ENCODE assay signal across 8 cellular contexts in genomic region chrX:74925210-74926088, GRCh38. TPM values are rescaled to one million over a fixed set of nuclear protein-coding genes. Genes with fewer than 3 reads are reported as not detected.
DNase-seq lines count a peak whose midpoint lies in the region; ATAC-seq, FAIRE-seq and TF ChIP-seq lines count a peak whose summit lies in the region.

TSS of gene NEXMIF (minus strand) at chrX:74925452.

- no peaks in the 10 kb centered on the region for H3K36me3 Mint-ChIP-seq in T-helper 1 cell treated with Interleukin-12 subunit alpha and Interleukin-12 subunit beta and Interleukin-4 antibody, amounts not matched to agents 30 μg/mL and 1 μg/mL, for 36 hours (ENCODE audit: low read depth)
- H3K36me3 Mint-ChIP-seq in effector memory CD8-positive, alpha-beta T cell (ENCODE audit: insufficient read depth) = no peaks in the 10 kb centered on the region

- no peaks in the 10 kb centered on the region for H3K9me3 Mint-ChIP-seq in T-helper 1 cell treated with Interleukin-12 subunit alpha and Interleukin-12 subunit beta and Interleukin-4 antibody, amounts not matched to agents 30 μg/mL and 1 μg/mL, for 36 hours
- H3K9me3 Mint-ChIP-seq in effector memory CD8-positive, alpha-beta T cell = no peaks in the 10 kb centered on the region

- TF ChIP-seq CTCF in tibial nerve (IDR thresholded peaks at IDR 0.05) = peak in 1 of 5 experiments; percentile 6

- 6 to 40% methylated on average over 30 to 50 of the region's 50 CpGs for WGBS in tibial nerve, 2 donors

- peak; percentile 91 for FAIRE-seq in GM19239 (lab: Jason Lieb, UNC)

- DNase-seq in COLO668 (lab: John Stamatoyannopoulos, UW; ENCODE audit: unreplicated experiment) = peak; percentile 80
- DNase-seq in GM19239 (ENCODE audit: insufficient read length, low spot score) = peak; percentile 14
- DNase-seq in effector memory CD8-positive, alpha-beta T cell = no peak
- no peak for DNase-seq in tibial nerve (ENCODE audit: low spot score in 2 of 2)
- no peak for DNase-seq in UCSD-AML1 (lab: John Stamatoyannopoulos, UW; ENCODE audit: unreplicated experiment)

- H3K27ac ChIP-seq in muscle layer of duodenum (ENCODE audit: low read length) = no peak within 1 kb of the TSS
- H3K27ac ChIP-seq in tibial nerve = peak within 1 kb of the TSS in 3 of 4 donors; percentile 33 to 73 (median 59)

- H3K9me3 ChIP-seq in muscle layer of duodenum (ENCODE audit: control insufficient read depth in 1 of 2, low read length in 2 of 2) = no peaks in the 10 kb centered on the region
- H3K9me3 ChIP-seq in tibial nerve = no peaks in the 10 kb centered on the region

- ATAC-seq in HG03378 (IDR thresholded peaks at IDR 0.05; ENCODE audit: unreplicated experiment) = peak; percentile 28
- ATAC-seq in effector memory CD8-positive, alpha-beta T cell (replicated peaks) = peak; percentile 44

- peak within 1 kb of the TSS; percentile 85 for H3K27ac Mint-ChIP-seq in T-helper 1 cell treated with Interleukin-12 subunit alpha and Interleukin-12 subunit beta and Interleukin-4 antibody, amounts not matched to agents 30 μg/mL and 1 μg/mL, for 36 hours
- no peak within 1 kb of the TSS for H3K27ac Mint-ChIP-seq in effector memory CD8-positive, alpha-beta T cell

- no peak for TF ChIP-seq EP300 in tibial nerve (IDR thresholded peaks at IDR 0.05)

- peak within 1 kb of the TSS; percentile 89 for H3K4me3 Mint-ChIP-seq in T-helper 1 cell treated with Interleukin-12 subunit alpha and Interleukin-12 subunit beta and Interleukin-4 antibody, amounts not matched to agents 30 μg/mL and 1 μg/mL, for 36 hours
- H3K4me3 Mint-ChIP-seq in effector memory CD8-positive, alpha-beta T cell = peak within 1 kb of the TSS; percentile 79 to 87

- H3K27me3 ChIP-seq in muscle layer of duodenum (ENCODE audit: low read depth, low read length) (no peaks in the 10 kb centered on the region), tibial nerve (peaks cover 0 to 3% of the 10 kb centered on the region in 2 donors)

- TF ChIP-seq POLR2A in tibial nerve (IDR thresholded peaks at IDR 0.05) = no peak

- H3K4me1 Mint-ChIP-seq in T-helper 1 cell treated with Interleukin-12 subunit alpha and Interleukin-12 subunit beta and Interleukin-4 antibody, amounts not matched to agents 30 μg/mL and 1 μg/mL, for 36 hours (ENCODE audit: low read depth) = peaks cover 6% of the 10 kb centered on the region
- H3K4me1 Mint-ChIP-seq in effector memory CD8-positive, alpha-beta T cell (ENCODE audit: low read depth in 2 of 2) = peaks cover 4 to 5% of the 10 kb centered on the region in 2 donors

- H3K36me3 ChIP-seq in muscle layer of duodenum (ENCODE audit: control insufficient read depth in 1 of 2, insufficient read depth in 2 of 2, low read length in 2 of 2) (no peaks in the 10 kb centered on the region), tibial nerve (no peaks in the 10 kb centered on the region)

- H3K4me1 ChIP-seq in muscle layer of duodenum (ENCODE audit: control insufficient read depth in 1 of 2, insufficient read depth in 2 of 2, low read length in 2 of 2) = peaks cover 0 to 4% of the 10 kb centered on the region in 2 donors
- H3K4me1 ChIP-seq in tibial nerve = no peaks in the 10 kb centered on the region

- H3K4me3 ChIP-seq in muscle layer of duodenum (ENCODE audit: low read depth in 1 of 2, low read length in 2 of 2) = peak within 1 kb of the TSS; percentile 39 to 69
- peak within 1 kb of the TSS; percentile 28 to 61 (median 46) for H3K4me3 ChIP-seq in tibial nerve

- peaks cover 20% of the 10 kb centered on the region for H3K27me3 Mint-ChIP-seq in T-helper 1 cell treated with Interleukin-12 subunit alpha and Interleukin-12 subunit beta and Interleukin-4 antibody, amounts not matched to agents 30 μg/mL and 1 μg/mL, for 36 hours (ENCODE audit: low read depth)
- peaks cover 20 to 56% of the 10 kb centered on the region in 2 donors for H3K27me3 Mint-ChIP-seq in effector memory CD8-positive, alpha-beta T cell

RNA-seq across cellular contexts. Expression of gene NEXMIF, which starts in this region (rescaled TPM):
- total RNA-seq in tibial nerve = 1 to 10 TPM in 2 of 4 donors, under 1 TPM in 2; 0.78 to 2.1 (median 1.1) TPM

Comparison
In these comparisons a context has a peak if more than half of its experiments do, and no peak if none do; other contexts are left out.
1. DNase-seq: peak in COLO668 (single experiment) and GM19239 (single experiment); none in effector memory CD8-positive, alpha-beta T cell (0 of 3), tibial nerve (0 of 2) and UCSD-AML1 (single experiment).